ENCODE assay signal across 6 cellular contexts in the genomic region with DNA sequence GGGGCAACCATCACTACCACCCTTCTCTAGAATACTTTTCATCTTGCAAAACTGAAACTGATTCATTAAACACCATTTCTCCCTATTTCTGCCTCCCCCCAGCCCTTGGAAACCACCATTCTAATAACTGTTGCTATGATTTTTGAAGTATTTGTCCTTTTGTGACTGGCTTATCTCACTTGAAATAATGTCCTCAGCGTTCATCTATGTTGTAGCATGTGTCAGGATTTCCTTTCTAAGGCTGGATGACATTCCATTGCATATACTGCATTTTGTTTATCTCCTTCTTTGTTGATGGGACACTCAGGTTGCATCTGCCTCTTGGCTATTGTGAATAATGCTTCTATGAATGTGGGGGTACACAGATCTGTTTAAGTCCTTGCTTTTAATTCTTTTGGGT.
"Had no signal": no experiment of that assay in that cellular context is flagged by ENCODE, and none has a peak within 500 bp of the region (broad histone marks: within the 10 kb centered on the region; RNA-seq: fewer than 3 reads in every experiment).

No MANE protein-coding gene starts in this region.

- DNase-seq: GOT3, H7, IMR-90 had no signal

- H3K4me3 ChIP-seq: HAP-1, K562 had no signal

- ATAC-seq: HCT116, K562 had no signal

- H3K36me3 ChIP-seq: HAP-1 had no signal

- H3K4me1 ChIP-seq: HAP-1 had no signal

- H3K9me3 ChIP-seq: HAP-1 had no signal
